20 cellular contexts compared by ENCODE assay signal in the genomic region with DNA sequence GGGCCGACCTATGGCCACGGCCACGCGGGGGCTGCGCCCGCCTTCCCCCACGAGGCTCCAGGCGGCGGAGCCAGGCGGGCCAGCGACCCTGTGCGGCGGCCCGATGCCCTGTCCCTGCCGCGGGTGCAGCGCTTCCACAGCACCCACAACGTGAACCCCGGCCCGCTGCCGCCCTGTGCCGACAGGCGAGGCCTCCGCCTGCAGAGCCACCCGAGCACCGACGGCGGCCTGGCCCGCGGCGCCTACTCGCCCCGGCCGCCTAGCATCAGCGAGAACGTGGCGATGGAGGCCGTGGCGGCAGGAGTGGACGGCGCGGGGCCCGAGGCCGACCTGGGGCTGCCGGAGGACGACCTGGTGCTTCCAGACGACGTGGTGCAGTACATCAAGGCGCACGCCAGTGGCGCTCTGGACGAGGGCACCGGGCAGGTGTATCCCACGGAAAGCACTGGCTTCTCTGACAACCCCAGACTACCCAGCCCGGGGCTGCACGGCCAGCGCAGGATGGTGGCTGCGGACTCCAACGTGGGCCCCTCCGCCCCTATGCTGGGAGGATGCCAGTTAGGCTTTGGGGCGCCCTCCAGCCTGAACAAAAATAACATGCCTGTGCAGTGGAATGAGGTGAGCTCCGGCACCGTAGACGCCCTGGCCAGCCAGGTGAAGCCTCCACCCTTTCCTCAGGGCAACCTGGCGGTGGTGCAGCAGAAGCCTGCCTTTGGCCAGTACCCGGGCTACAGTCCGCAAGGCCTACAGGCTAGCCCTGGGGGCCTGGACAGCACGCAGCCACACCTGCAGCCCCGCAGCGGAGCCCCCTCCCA.
DNase-seq lines count a peak whose midpoint lies in the region; ATAC-seq and TF ChIP-seq lines count a peak whose summit lies in the region.
"Had no signal": no experiment of that assay in that cellular context is flagged by ENCODE, and none has a peak within 500 bp of the region (broad histone marks: within the 10 kb centered on the region; RNA-seq: fewer than 3 reads in every experiment).

No MANE protein-coding gene starts in this region.

- CTCF ChIA-PET in CD4-positive, alpha-beta T cell (lab: Charles Lee), result no interaction called here
- CTCF ChIA-PET in activated CD8-positive, alpha-beta T cell treated with anti-CD3 and anti-CD28 coated beads for 36 hours (lab: Charles Lee), result no interaction called here

- no peaks in the 10 kb centered on the region for H3K36me3 Mint-ChIP-seq in CD4-positive, alpha-beta T cell (ENCODE audit: low read depth)
- H3K36me3 Mint-ChIP-seq in activated CD8-positive, alpha-beta T cell treated with anti-CD3 and anti-CD28 coated beads for 36 hours (ENCODE audit: low read depth), result no peaks in the 10 kb centered on the region
- H3K36me3 Mint-ChIP-seq: CD8-positive, alpha-beta T cell had no signal

- no peak overlapping the region for H3K4me3 Mint-ChIP-seq in CD4-positive, alpha-beta T cell
- H3K4me3 Mint-ChIP-seq in activated CD8-positive, alpha-beta T cell treated with anti-CD3 and anti-CD28 coated beads for 36 hours, result no peak overlapping the region
- H3K4me3 Mint-ChIP-seq: CD8-positive, alpha-beta T cell had no signal

- DNase-seq in cardiac septum (ENCODE audit: low spot score) (peak; percentile 57), left ventricle myocardium superior (no peak), coronary artery (ENCODE audit: low spot score) (peak; percentile 69), osteoblast (ENCODE audit: insufficient read length, low spot score, missing footprints) (peak; percentile 71), vagina (ENCODE audit: extremely low spot score in 2 of 2) (peak; percentile 72 to 77), GM23248 (no peak)
- no peak for DNase-seq in CD4-positive, alpha-beta T cell
- no peak for DNase-seq in activated CD8-positive, alpha-beta T cell treated with anti-CD3 and anti-CD28 coated beads for 36 hours
- DNase-seq: Calu3, DMS53, EL, KBM-7, NCI-H1105, NCI-H510A, NCI-H774, OCI-M1, SHP77 treated with DMSO at 0.1 percent for 48 hours had no signal

- no peak for TF ChIP-seq POLR2A in vagina (IDR thresholded peaks at IDR 0.05)

- no peak overlapping the region for H2AFZ ChIP-seq in osteoblast (ENCODE audit: low read length)
- H2AFZ ChIP-seq in GM23248, result no peak overlapping the region

- no peaks in the 10 kb centered on the region for H3K9me3 Mint-ChIP-seq in CD4-positive, alpha-beta T cell
- no peaks in the 10 kb centered on the region for H3K9me3 Mint-ChIP-seq in activated CD8-positive, alpha-beta T cell treated with anti-CD3 and anti-CD28 coated beads for 36 hours
- H3K9me3 Mint-ChIP-seq: CD8-positive, alpha-beta T cell had no signal

- no peaks in the 10 kb centered on the region for H3K27me3 Mint-ChIP-seq in CD4-positive, alpha-beta T cell
- no peaks in the 10 kb centered on the region for H3K27me3 Mint-ChIP-seq in activated CD8-positive, alpha-beta T cell treated with anti-CD3 and anti-CD28 coated beads for 36 hours

- H3K27ac Mint-ChIP-seq in CD4-positive, alpha-beta T cell, result no peak overlapping the region
- H3K27ac Mint-ChIP-seq in activated CD8-positive, alpha-beta T cell treated with anti-CD3 and anti-CD28 coated beads for 36 hours, result no peak overlapping the region
- H3K27ac Mint-ChIP-seq: CD8-positive, alpha-beta T cell had no signal

- H3K4me2 ChIP-seq in osteoblast (ENCODE audit: insufficient read depth, low read length), result no peak overlapping the region
- no peak overlapping the region for H3K4me2 ChIP-seq in GM23248 (ENCODE audit: unreplicated experiment)
- H3K4me2 ChIP-seq: BLaER1 had no signal

- H3K9me3 ChIP-seq in osteoblast (ENCODE audit: low read depth, low read length), result no peaks in the 10 kb centered on the region
- H3K9me3 ChIP-seq in vagina, result no peaks in the 10 kb centered on the region
- no peaks in the 10 kb centered on the region for H3K9me3 ChIP-seq in CD4-positive, alpha-beta T cell (ENCODE audit: control insufficient read depth, low read length)
- no peaks in the 10 kb centered on the region for H3K9me3 ChIP-seq in GM23248 (ENCODE audit: low read depth)

- H3F3A ChIP-seq in GM23248 (ENCODE audit: insufficient read depth), result no peaks in the 10 kb centered on the region

- no peaks in the 10 kb centered on the region for H3K4me1 Mint-ChIP-seq in CD4-positive, alpha-beta T cell (ENCODE audit: low read depth)
- H3K4me1 Mint-ChIP-seq in activated CD8-positive, alpha-beta T cell treated with anti-CD3 and anti-CD28 coated beads for 36 hours (ENCODE audit: low read depth), result no peaks in the 10 kb centered on the region

- H3K79me2 ChIP-seq in osteoblast (ENCODE audit: insufficient read depth, low read length), result no peaks in the 10 kb centered on the region
- H3K79me2 ChIP-seq in GM23248 (ENCODE audit: insufficient read depth), result no peaks in the 10 kb centered on the region

- in situ Hi-C loops in GM23248 (cut with MboI), result no loop called here

- H3K36me3 ChIP-seq in osteoblast (ENCODE audit: insufficient read depth, low read length) (peaks cover 41% of the 10 kb centered on the region), vagina (peaks cover 0 to 7% of the 10 kb centered on the region in 2 donors), GM23248 (ENCODE audit: low read depth) (peaks cover 5% of the 10 kb centered on the region; the same call in 1 of the 2 replicates)
- H3K36me3 ChIP-seq: BLaER1 had no signal

- peaks cover 4% of the 10 kb centered on the region for H4K20me1 ChIP-seq in osteoblast (ENCODE audit: insufficient read depth, low read length)
- no peaks in the 10 kb centered on the region for H4K20me1 ChIP-seq in GM23248 (ENCODE audit: insufficient read depth)
- H4K20me1 ChIP-seq: BLaER1 had no signal

- no peak overlapping the region for H3K9ac ChIP-seq in GM23248
- H3K9ac ChIP-seq: BLaER1 had no signal

- intact Hi-C loops in cardiac septum (cut with DNase I), result no loop called here
- intact Hi-C loops in left ventricle myocardium superior (cut with micrococcal nuclease), result no loop called here
- intact Hi-C loops in vagina (cut with DNase I), result no loop called here
- intact Hi-C loops in CD4-positive, alpha-beta T cell (cut with DNase I, micrococcal nuclease), result no loop called here
- intact Hi-C loops in activated CD8-positive, alpha-beta T cell treated with anti-CD3 and anti-CD28 coated beads for 36 hours (cut with micrococcal nuclease), result no loop called here

- WGBS in GM23248 (ENCODE audit: low coverage in 1 of 2, low lambda C conversion rate in 2 of 2, missing lambda C conversion rate in 2 of 2), 2 experiments, result 94 to 97% methylated on average over 24 to 61 of the region's 70 CpGs

- no peak overlapping the region for H3K4me3 ChIP-seq in coronary artery
- H3K4me3 ChIP-seq in osteoblast (ENCODE audit: insufficient read depth, low read length), result no peak overlapping the region
- no peak overlapping the region for H3K4me3 ChIP-seq in vagina
- H3K4me3 ChIP-seq in GM23248, result no peak overlapping the region
- H3K4me3 ChIP-seq: BLaER1 had no signal

- H3K27me3 ChIP-seq in osteoblast (ENCODE audit: insufficient read depth, low read length) (no peaks in the 10 kb centered on the region), vagina (no peaks in the 10 kb centered on the region), GM23248 (replicated peaks; ENCODE audit: insufficient read depth) (no peaks in the 10 kb centered on the region)
- H3K27me3 ChIP-seq in CD4-positive, alpha-beta T cell (ENCODE audit: control insufficient read depth, insufficient read depth, low read length), result no peaks in the 10 kb centered on the region
- H3K27me3 ChIP-seq: BLaER1 had no signal

- no peaks in the 10 kb centered on the region for H3K9me2 ChIP-seq in GM23248 (ENCODE audit: insufficient read depth)

- H3K27ac ChIP-seq in coronary artery, result no peak overlapping the region
- H3K27ac ChIP-seq in osteoblast (ENCODE audit: low read depth, low read length), result no peak overlapping the region
- no peak overlapping the region for H3K27ac ChIP-seq in vagina
- H3K27ac ChIP-seq in CD4-positive, alpha-beta T cell (ENCODE audit: low read depth, low read length), result no peak overlapping the region
- H3K27ac ChIP-seq in GM23248, result no peak overlapping the region
- H3K27ac ChIP-seq: BLaER1 had no signal

- TF ChIP-seq CTCF in coronary artery (IDR thresholded peaks at IDR 0.05) (no peak), osteoblast (IDR thresholded peaks at IDR 0.05; ENCODE audit: extremely low read depth, low read depth, low read length) (no peak), vagina (IDR thresholded peaks at IDR 0.05) (no peak)
- no peak for TF ChIP-seq CTCF in CD4-positive, alpha-beta T cell (IDR thresholded peaks at IDR 0.05)
- TF ChIP-seq CTCF in activated CD8-positive, alpha-beta T cell treated with anti-CD3 and anti-CD28 coated beads for 36 hours (IDR thresholded peaks at IDR 0.05), result no peak

- no peaks in the 10 kb centered on the region for H3K4me1 ChIP-seq in osteoblast (ENCODE audit: insufficient read depth, low read length)
- H3K4me1 ChIP-seq in vagina, result no peaks in the 10 kb centered on the region
- H3K4me1 ChIP-seq in GM23248 (ENCODE audit: insufficient read depth), result no peaks in the 10 kb centered on the region

- ATAC-seq in left ventricle myocardium superior, result no peak
- ATAC-seq in CD4-positive, alpha-beta T cell (ENCODE audit: poor library complexity), result no peak
- no peak for ATAC-seq in activated CD8-positive, alpha-beta T cell treated with anti-CD3 and anti-CD28 coated beads for 36 hours
- ATAC-seq: CD8-positive, alpha-beta T cell; HepG2 had no signal

- POLR2A ChIA-PET in CD4-positive, alpha-beta T cell (lab: Charles Lee), result no interaction called here
- POLR2A ChIA-PET in activated CD8-positive, alpha-beta T cell treated with anti-CD3 and anti-CD28 coated beads for 36 hours (lab: Charles Lee), result no interaction called here

Comparison
In these comparisons a context has a peak if more than half of its experiments do, and no peak if none do; other contexts are left out.
1. DNase-seq: peak in cardiac septum (single experiment), coronary artery (single experiment), osteoblast (single experiment) and vagina (2 of 2); none in left ventricle myocardium superior (single experiment), CD4-positive, alpha-beta T cell (0 of 10), GM23248 (single experiment) and activated CD8-positive, alpha-beta T cell treated with anti-CD3 and anti-CD28 coated beads for 36 hours (single experiment).